ENCODE assay signal across 1 cellular context in genomic region chr16:31107465-31107867, GRCh38.
TF ChIP-seq lines count a peak whose summit lies in the region.

No MANE protein-coding gene starts in this region.

TF ChIP-seq in SK-N-SH treated with all-trans-retinoic acid at 6 μM for 48 hours, 23 proteins besides CTCF, POLR2A, EP300 and RAD21 (continued from another document):
- TF ChIP-seq TSHZ2 (CRISPR knock-in tag; IDR thresholded peaks at IDR 0.05) (no peak), PATZ1 (CRISPR knock-in tag; IDR thresholded peaks at IDR 0.05; ENCODE audit: borderline replicate concordance) (no peak), PPARA (CRISPR knock-in tag; IDR thresholded peaks at IDR 0.05; ENCODE audit: borderline replicate concordance) (no peak), TCF4 (CRISPR knock-in tag; IDR thresholded peaks at IDR 0.05; ENCODE audit: borderline replicate concordance) (no peak)
